In the genomic region with DNA sequence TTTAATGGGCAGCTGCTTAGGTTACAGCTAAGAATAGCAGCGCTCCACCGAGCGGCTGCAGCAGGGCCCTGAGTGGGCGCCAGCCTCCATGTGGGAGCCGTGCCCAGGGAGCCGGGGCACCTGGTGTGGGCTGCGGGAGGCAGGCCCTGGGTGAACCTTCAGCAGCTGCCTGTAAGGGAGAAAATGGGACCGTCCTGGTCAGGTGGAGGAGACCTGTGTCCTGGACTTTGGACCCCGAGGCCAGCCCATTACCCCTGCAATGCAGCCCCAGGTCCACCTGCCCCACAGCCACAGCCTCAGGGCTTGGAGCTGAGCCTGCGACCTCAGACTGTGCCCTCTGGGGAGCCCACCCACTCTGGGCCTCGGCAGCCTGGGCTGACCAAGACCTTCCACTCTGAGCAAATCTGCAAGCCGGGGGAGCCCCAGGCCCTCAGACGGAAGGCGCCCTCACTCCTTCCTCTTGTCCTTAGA, we compare ENCODE assay signal across 12 cellular contexts. TPM values are rescaled to one million over a fixed set of nuclear protein-coding genes. Genes with fewer than 3 reads are reported as not detected.
DNase-seq lines count a peak whose midpoint lies in the region; ATAC-seq and TF ChIP-seq lines count a peak whose summit lies in the region.
"Had no signal": no experiment of that assay in that cellular context is flagged by ENCODE, and none has a peak within 500 bp of the region (broad histone marks: within the 10 kb centered on the region; RNA-seq: fewer than 3 reads in every experiment).

No MANE protein-coding gene starts in this region.

- peaks cover 4% of the 10 kb centered on the region for H3K9me3 Mint-ChIP-seq in osteocyte (ENCODE audit: unreplicated experiment)

- in situ Hi-C loops in GM13976 (cut with MboI; ENCODE audit: low sequenced_read_pairs, unreplicated experiment) = no loop called here

- H3K4me3 Mint-ChIP-seq in osteocyte (ENCODE audit: unreplicated experiment) = no peak overlapping the region
- H3K4me3 Mint-ChIP-seq: B cell had no signal

- TF ChIP-seq CTCF in GM13976 (IDR thresholded peaks at IDR 0.05; ENCODE audit: borderline replicate concordance, control extremely low read depth, extremely low read depth, insufficient read depth, missing control alignments) = no peak
- TF ChIP-seq CTCF in osteocyte (IDR thresholded peaks at IDR 0.05) = no peak

- peaks cover 1% of the 10 kb centered on the region for H3K36me3 Mint-ChIP-seq in osteocyte (ENCODE audit: unreplicated experiment)

- peaks cover 22% of the 10 kb centered on the region for H3K27me3 Mint-ChIP-seq in osteocyte (ENCODE audit: unreplicated experiment)
- H3K27me3 Mint-ChIP-seq: B cell had no signal

- peaks cover 3% of the 10 kb centered on the region for H3K4me1 Mint-ChIP-seq in osteocyte (ENCODE audit: unreplicated experiment)

- DNase-seq in GM13976 (ENCODE audit: low spot score) = peak; percentile 17
- DNase-seq in NCI-H69 (lab: John Stamatoyannopoulos, UW) = peak; percentile 29
- DNase-seq in left cardiac atrium = no peak
- DNase-seq in osteocyte (ENCODE audit: extremely low spot score, unreplicated experiment) = peak; percentile 83
- DNase-seq in NCI-H82 treated with DMSO at 0.1 percent for 48 hours (lab: John Stamatoyannopoulos, UW; ENCODE audit: unreplicated experiment) = no peak
- DNase-seq in activated CD4-positive, CD25-positive, alpha-beta regulatory T cell treated with anti-CD3 and anti-CD28 coated beads, Interleukin-2, amount 50 U/mL, for 72 hours = no peak
- DNase-seq in NCI-H446 treated with DMSO at 0.1 percent for 48 hours (lab: John Stamatoyannopoulos, UW) = no peak
- DNase-seq: amniotic stem cell, DMS153, NCI-H345 had no signal

- H3K27ac Mint-ChIP-seq in osteocyte (ENCODE audit: unreplicated experiment) = no peak overlapping the region
- H3K27ac Mint-ChIP-seq: B cell had no signal

- ATAC-seq in left cardiac atrium = peak; percentile 91 to 93

- intact Hi-C loops in left cardiac atrium (cut with DNase I) = no loop called here

RNA-seq across cellular contexts. Expression of a gene that starts 21.2 kb away (rescaled TPM):
- total RNA-seq in left cardiac atrium = under 1 TPM; 0.41 to 0.42 TPM
- total RNA-seq in osteocyte = 0.83 and 1.1 TPM in 2 replicates
- total RNA-seq: epithelial cell of proximal tubule had no signal

RNA-seq across cellular contexts. Expression of a gene that starts 22.6 kb away (rescaled TPM):
- 10 to 100 TPM; 13.3 to 16.6 TPM for total RNA-seq in left cardiac atrium
- total RNA-seq in osteocyte = 32.5 and 35.6 TPM in 2 replicates

Comparison
In these comparisons a context has a peak if more than half of its experiments do, and no peak if none do; other contexts are left out.
1. DNase-seq: peak in GM13976 (single experiment), NCI-H69 (single experiment) and osteocyte (single experiment); none in left cardiac atrium (single experiment), NCI-H82 treated with DMSO at 0.1 percent for 48 hours (single experiment), activated CD4-positive, CD25-positive, alpha-beta regulatory T cell treated with anti-CD3 and anti-CD28 coated beads, Interleukin-2, amount 50 U/mL, for 72 hours (single experiment) and NCI-H446 treated with DMSO at 0.1 percent for 48 hours (single experiment).